In the genomic region with DNA sequence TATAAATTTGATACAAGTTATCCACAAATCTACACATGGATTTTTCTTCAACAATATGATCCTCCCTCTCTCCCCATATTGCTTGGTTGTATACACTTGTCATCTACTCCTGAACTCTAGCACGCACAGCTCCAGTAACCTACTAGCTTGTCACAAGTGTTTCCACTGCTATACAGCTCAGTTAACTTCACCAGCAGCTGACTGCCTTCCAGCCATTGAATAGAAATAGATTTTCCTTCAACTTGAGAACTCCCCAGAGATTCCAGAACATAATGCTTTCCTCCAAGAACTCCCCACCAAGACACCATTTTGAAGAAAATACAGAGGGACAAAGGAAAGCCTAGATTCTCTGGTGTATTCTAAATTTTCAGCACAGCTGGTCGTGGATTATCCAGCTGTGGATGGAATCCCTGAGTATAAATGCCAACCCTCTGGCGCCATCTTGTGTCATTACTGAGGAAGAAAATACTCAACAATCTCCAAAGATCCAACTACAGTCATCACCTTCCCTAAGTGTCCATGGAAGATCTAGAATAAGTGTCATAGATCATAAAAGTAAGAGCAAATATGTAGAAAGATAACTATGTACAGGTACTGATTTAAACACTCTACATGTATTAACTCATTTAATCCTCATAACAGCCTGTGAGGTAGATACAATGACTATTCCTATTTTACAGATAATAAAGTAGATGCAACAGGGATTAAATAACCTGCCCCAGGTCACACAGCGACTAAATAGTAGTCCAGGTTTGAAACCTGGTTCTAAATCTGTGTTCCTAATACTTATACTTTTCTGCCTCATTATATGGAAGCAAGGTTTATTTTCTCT, we compare ENCODE assay signal across 1 cellular context.
TF ChIP-seq lines count a peak whose summit lies in the region.

No MANE protein-coding gene starts in this region.

TF ChIP-seq in HCT116, 20 proteins besides CTCF, POLR2A, EP300 and RAD21 (continued from another document):
- TF ChIP-seq ZNF274 (IDR thresholded peaks at IDR 0.05; ENCODE audit: low read depth, low read length) = no peak
- no peak for TF ChIP-seq MAX (IDR thresholded peaks at IDR 0.05)
- no peak for TF ChIP-seq CBX3 (IDR thresholded peaks at IDR 0.05; ENCODE audit: low read depth)
- TF ChIP-seq SRF (IDR thresholded peaks at IDR 0.05; ENCODE audit: low read depth) = no peak
